ENCODE assay signal across 8 cellular contexts in genomic region chr21:41419921-41420862, GRCh38. TPM values are rescaled to one million over a fixed set of nuclear protein-coding genes. Genes with fewer than 3 reads are reported as not detected.
A peak's percentile ranks its signal among the peaks of the same experiment; 100 is the strongest.
DNase-seq lines count a peak whose midpoint lies in the region; ATAC-seq and TF ChIP-seq lines count a peak whose summit lies in the region.

No MANE protein-coding gene starts in this region.

- H3K9me3 Mint-ChIP-seq in naive B cell: peaks cover 0 to 11% (median 5%) of the 10 kb centered on the region in 7 donors
- peaks cover 7% of the 10 kb centered on the region in 2 donors for H3K9me3 Mint-ChIP-seq in stimulated activated naive CD8-positive, alpha-beta T cell treated with anti-CD3 and anti-CD28 coated beads, Interleukin-15, amount 100 ng/mL, for 72 hours

- POLR2A ChIA-PET in PC-9 (lab: Charles Lee; ENCODE audit: unreplicated experiment): no interaction called here

- H3K4me1 ChIP-seq in PC-9 (replicated peaks; ENCODE audit: insufficient read depth): no peaks in the 10 kb centered on the region

- no peaks in the 10 kb centered on the region for H3K9me3 ChIP-seq in PC-9 (ENCODE audit: insufficient read depth, low read depth)

- peak overlapping the region; percentile 73 to 90 (median 86) for H3K4me3 Mint-ChIP-seq in naive B cell
- H3K4me3 Mint-ChIP-seq in stimulated activated naive CD8-positive, alpha-beta T cell treated with anti-CD3 and anti-CD28 coated beads, Interleukin-15, amount 100 ng/mL, for 72 hours: peak overlapping the region; percentile 85

- ATAC-seq in GM19023 (IDR thresholded peaks at IDR 0.05; ENCODE audit: unreplicated experiment) (peak; percentile 75), naive B cell (ENCODE audit: low read depth in 2 of 2) (peak; percentile 98 to 99)
- peak; percentile 84 for ATAC-seq in stimulated activated naive CD8-positive, alpha-beta T cell treated with anti-CD3 and anti-CD28 coated beads, Interleukin-15, amount 100 ng/mL, for 72 hours

- TF ChIP-seq CTCF in AG09309 (IDR thresholded peaks at IDR 0.05; ENCODE audit: control insufficient read depth, insufficient read depth, low read depth, low read length, missing control alignments): no peak
- TF ChIP-seq CTCF in PC-9 (conservative IDR thresholded peaks at IDR 0.05): no peak

- peak overlapping the region; percentile 87 for H3K4me2 ChIP-seq in PC-9

- no peaks in the 10 kb centered on the region for H3K36me3 ChIP-seq in PC-9 (ENCODE audit: low read depth)

- no peaks in the 10 kb centered on the region for H3F3A ChIP-seq in PC-9 (ENCODE audit: insufficient read depth, low read depth)

- H3K9me2 ChIP-seq in PC-9 (ENCODE audit: insufficient read depth): no peaks in the 10 kb centered on the region

- intact Hi-C loops in PC-9 (cut with micrococcal nuclease; ENCODE audit: unreplicated experiment): no loop called here

- H3K27me3 Mint-ChIP-seq in naive B cell: no peaks in the 10 kb centered on the region
- H3K27me3 Mint-ChIP-seq in stimulated activated naive CD8-positive, alpha-beta T cell treated with anti-CD3 and anti-CD28 coated beads, Interleukin-15, amount 100 ng/mL, for 72 hours: no peaks in the 10 kb centered on the region

- H3K4me3 ChIP-seq in AG09309 (ENCODE audit: control insufficient read depth, low read depth, low read length) (peak overlapping the region; percentile 66), PC-9 (peak overlapping the region; percentile 81)

- peak overlapping the region; percentile 95 for H2AFZ ChIP-seq in PC-9

- BruUV-seq in PC-9 (replicated peaks; lab: Mats Ljungman, UMichigan): no TSS peak

- no peaks in the 10 kb centered on the region for H3K27me3 ChIP-seq in PC-9 (ENCODE audit: insufficient read depth, low read depth)

- H3K79me2 ChIP-seq in PC-9 (ENCODE audit: low read depth): no peaks in the 10 kb centered on the region

- CTCF ChIA-PET in PC-9 (lab: Charles Lee): no interaction called here

- peak overlapping the region; percentile 46 for H3K27ac ChIP-seq in PC-9

- peak overlapping the region; percentile 41 to 93 (median 76) for H3K27ac Mint-ChIP-seq in naive B cell
- peak overlapping the region; percentile 73 to 92 for H3K27ac Mint-ChIP-seq in stimulated activated naive CD8-positive, alpha-beta T cell treated with anti-CD3 and anti-CD28 coated beads, Interleukin-15, amount 100 ng/mL, for 72 hours

- no peaks in the 10 kb centered on the region for H4K20me1 ChIP-seq in PC-9 (ENCODE audit: insufficient read depth)

- peaks cover 0 to 7% of the 10 kb centered on the region in 2 donors for H3K36me3 Mint-ChIP-seq in naive B cell

- peaks cover 38 to 61% (median 55%) of the 10 kb centered on the region in 3 donors for H3K4me1 Mint-ChIP-seq in naive B cell
- peaks cover 48% of the 10 kb centered on the region for H3K4me1 Mint-ChIP-seq in stimulated activated naive CD8-positive, alpha-beta T cell treated with anti-CD3 and anti-CD28 coated beads, Interleukin-15, amount 100 ng/mL, for 72 hours

- DNase-seq in AG09309 (ENCODE audit: low read depth): peak; percentile 41
- DNase-seq in HK-2 (ENCODE audit: unreplicated experiment): peak; percentile 65
- peak; percentile 69 to 72 for DNase-seq in PC-9
- DNase-seq in activated T-helper 9 cell treated with anti-CD3 and anti-CD28 coated beads, Interleukin-2, amount 50 U/mL, for 16 hours (ENCODE audit: low read depth): peak; percentile 39
- peak; percentile 90 for DNase-seq in fibroblast of peridontal ligament (ENCODE audit: extremely low read depth)
- DNase-seq in naive B cell: peak; percentile 73
- DNase-seq in stimulated activated naive CD8-positive, alpha-beta T cell treated with anti-CD3 and anti-CD28 coated beads, Interleukin-15, amount 100 ng/mL, for 72 hours: peak; percentile 15 to 20

RNA-seq across cellular contexts. Expression of gene MX1, which starts 5.8 kb away (rescaled TPM):
- 6.4 and 10.7 TPM in 2 replicates for total RNA-seq in PC-9 (2021)
- 100 to 1,000 TPM in 2 of 6 donors, 10 to 100 TPM in 4; 62.0 to 119 (median 77.7) TPM for polyA plus RNA-seq in naive B cell (ENCODE audit: low read depth in 6 of 6)

RNA-seq across cellular contexts. Expression of gene MX2, which starts 58.4 kb away (rescaled TPM):
- 2.5 and 3.4 TPM in 2 replicates for total RNA-seq in PC-9 (2021)
- 10 to 100 TPM; 18.4 to 48.2 (median 40.3) TPM for polyA plus RNA-seq in naive B cell (ENCODE audit: low read depth in 6 of 6)

Comparison
In these comparisons a context has a peak if more than half of its experiments do, and no peak if none do; other contexts are left out.
1. Peak in every context shown above with its lines: DNase-seq, ATAC-seq, H3K4me3 ChIP-seq and H3K27ac ChIP-seq.
2. DNase-seq: peak in every context shown above with its lines; median percentile 90 in fibroblast of peridontal ligament; 73 in naive B cell; 70 in PC-9; 65 in HK-2; 41 in AG09309; 39 in activated T-helper 9 cell treated with anti-CD3 and anti-CD28 coated beads, Interleukin-2, amount 50 U/mL, for 16 hours; 18 in stimulated activated naive CD8-positive, alpha-beta T cell treated with anti-CD3 and anti-CD28 coated beads, Interleukin-15, amount 100 ng/mL, for 72 hours.